Comparison of ENCODE assay signal across 13 cellular contexts in the genomic region with DNA sequence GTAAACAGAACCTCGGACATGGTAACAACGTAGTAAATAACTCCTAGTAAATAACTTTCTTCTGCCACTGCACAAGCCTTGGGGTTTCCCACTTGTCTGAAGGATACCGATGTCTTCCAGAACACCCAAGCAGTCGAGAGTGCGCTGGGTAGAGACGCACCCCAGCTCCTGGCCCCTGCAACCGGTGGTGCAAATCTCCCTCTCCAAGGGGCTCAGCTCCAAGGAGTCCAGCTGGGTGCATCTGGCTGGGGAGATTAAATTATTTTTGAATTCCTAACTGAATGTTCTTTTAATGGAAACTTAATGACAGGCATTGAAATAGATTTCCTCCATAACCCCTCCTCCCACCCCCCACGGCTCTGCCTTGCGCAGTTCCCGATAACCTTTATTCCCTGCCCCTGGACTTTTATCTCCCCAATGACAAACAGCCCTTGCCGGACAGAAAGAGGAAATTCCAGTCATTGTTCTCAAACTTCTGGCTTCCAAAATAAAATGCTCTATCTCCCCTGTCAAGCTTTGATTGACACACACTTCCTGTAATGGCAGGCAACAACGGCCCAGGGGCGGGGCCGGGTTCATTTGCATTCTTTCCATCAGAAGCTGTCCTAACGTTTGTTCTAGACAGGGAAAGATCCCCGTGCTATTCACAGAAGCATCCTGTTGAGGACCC. TPM values are rescaled to one million over a fixed set of nuclear protein-coding genes. Genes with fewer than 3 reads are reported as not detected.
A peak's percentile ranks its signal among the peaks of the same experiment; 100 is the strongest.
DNase-seq lines count a peak whose midpoint lies in the region; ATAC-seq, FAIRE-seq and TF ChIP-seq lines count a peak whose summit lies in the region.
"Had no signal": no experiment of that assay in that cellular context is flagged by ENCODE, and none has a peak within 500 bp of the region (broad histone marks: within the 10 kb centered on the region; RNA-seq: fewer than 3 reads in every experiment).

No MANE protein-coding gene starts in this region.

- H3K79me2 ChIP-seq in K562 (ENCODE audit: control insufficient read depth, insufficient read depth, low read length), result no peaks in the 10 kb centered on the region

- H3K27me3 Mint-ChIP-seq in progenitor cell of endocrine pancreas, result peaks cover 27% of the 10 kb centered on the region
- H3K27me3 Mint-ChIP-seq in natural killer cell treated with Interleukin-12 subunit alpha and Interleukin-12 subunit beta and Interleukin-15 and Interleukin-18, amount 100 ng/mL, for 72 hours, result no peaks in the 10 kb centered on the region

- no peak for TF ChIP-seq CTCF in K562 (IDR thresholded peaks at IDR 0.05 in 2 of 3, conservative IDR thresholded peaks at IDR 0.05 in 1 of 3; ENCODE audit: insufficient read depth in 2 of 3, low read depth in 1 of 3, low read length in 3 of 3)
- no peak for TF ChIP-seq CTCF in kidney (IDR thresholded peaks at IDR 0.05; ENCODE audit: borderline replicate concordance, extremely low read depth, insufficient read depth)
- no peak for TF ChIP-seq CTCF in progenitor cell of endocrine pancreas (IDR thresholded peaks at IDR 0.05; ENCODE audit: unreplicated experiment)

- in situ Hi-C loops in K562 (cut with MboI), result loop anchor here (10.0 to 25.0 kb wide), 2 partner anchors 661 to 799 kb away; no protein-coding TSS in a partner anchor

- H3K27ac ChIP-seq in K562 (ENCODE audit: extremely low read depth, low read depth, low read length) (no peak overlapping the region), kidney (ENCODE audit: low read depth in 2 of 2, low read length in 2 of 2) (peak overlapping the region; percentile 60 to 70)
- H3K27ac ChIP-seq: RWPE1, thyroid gland had no signal

- POLR2A ChIA-PET in K562 (lab: Yijun Ruan, JAX), result no interaction called here

- H3K36me3 Mint-ChIP-seq in progenitor cell of endocrine pancreas (ENCODE audit: insufficient read depth), result no peaks in the 10 kb centered on the region
- H3K36me3 Mint-ChIP-seq in natural killer cell treated with Interleukin-12 subunit alpha and Interleukin-12 subunit beta and Interleukin-15 and Interleukin-18, amount 100 ng/mL, for 72 hours, result no peaks in the 10 kb centered on the region

- H3K36me3 ChIP-seq in K562 (ENCODE audit: control insufficient read depth, insufficient read depth, low read length) (no peaks in the 10 kb centered on the region), kidney (ENCODE audit: control insufficient read depth in 1 of 2, insufficient read depth in 2 of 2, low read length in 2 of 2) (peaks cover 0 to 10% of the 10 kb centered on the region in 2 donors)
- H3K36me3 ChIP-seq: thyroid gland had no signal

- no peak for TF ChIP-seq EP300 in K562 (IDR thresholded peaks at IDR 0.05; ENCODE audit: low read length)

- TF ChIP-seq RAD21 in K562 (CRISPR knock-in tag; conservative IDR thresholded peaks at IDR 0.05 in 1 of 2, IDR thresholded peaks at IDR 0.05 in 1 of 2), result no peak

- no peaks in the 10 kb centered on the region for H4K20me1 ChIP-seq in K562 (replicated peaks; ENCODE audit: control insufficient read depth, insufficient read depth, low read length)

- peaks cover 7% of the 10 kb centered on the region for H3K4me1 Mint-ChIP-seq in progenitor cell of endocrine pancreas (ENCODE audit: low read depth)
- peaks cover 25 to 26% of the 10 kb centered on the region in 2 donors for H3K4me1 Mint-ChIP-seq in natural killer cell treated with Interleukin-12 subunit alpha and Interleukin-12 subunit beta and Interleukin-15 and Interleukin-18, amount 100 ng/mL, for 72 hours (ENCODE audit: low read depth in 2 of 2)

- 0% methylated on average over 16 of the region's 16 CpGs for WGBS in K562 (ENCODE audit: insufficient coverage, low coverage, missing lambda C conversion rate)

- H3K9me3 Mint-ChIP-seq in progenitor cell of endocrine pancreas (ENCODE audit: low read depth), result peaks cover 3% of the 10 kb centered on the region
- no peaks in the 10 kb centered on the region for H3K9me3 Mint-ChIP-seq in natural killer cell treated with Interleukin-12 subunit alpha and Interleukin-12 subunit beta and Interleukin-15 and Interleukin-18, amount 100 ng/mL, for 72 hours

- H3K9me3 ChIP-seq in K562 (replicated peaks; ENCODE audit: control insufficient read depth, insufficient read depth, low read depth, low read length) (no peaks in the 10 kb centered on the region), kidney (ENCODE audit: control insufficient read depth in 1 of 2, low read length in 2 of 2) (no peaks in the 10 kb centered on the region)
- H3K9me3 ChIP-seq: thyroid gland had no signal

- no TSS peak for BruUV-seq in K562 (replicated peaks; lab: Mats Ljungman, UMichigan)

- FAIRE-seq in K562 (lab: Jason Lieb, UNC) (no peak), kidney (lab: Jason Lieb, UNC) (no peak)
- FAIRE-seq: TTC549 had no signal

- H3K4me2 ChIP-seq in K562 (ENCODE audit: insufficient read depth, low read length), result no peak overlapping the region

- peak overlapping the region; percentile 54 for H3K4me3 Mint-ChIP-seq in progenitor cell of endocrine pancreas (ENCODE audit: low read depth)
- no peak overlapping the region for H3K4me3 Mint-ChIP-seq in natural killer cell treated with Interleukin-12 subunit alpha and Interleukin-12 subunit beta and Interleukin-15 and Interleukin-18, amount 100 ng/mL, for 72 hours

- CTCF ChIA-PET in K562 (lab: Yijun Ruan, JAX; ENCODE audit: low intra/inter-chr PET ratio), result no interaction called here

- no peak overlapping the region for H2AFZ ChIP-seq in K562 (ENCODE audit: low read depth, low read length)

- no peak overlapping the region for H3K9ac ChIP-seq in K562 (ENCODE audit: insufficient read depth in 1 of 2, low read depth in 2 of 2, low read length in 2 of 2)
- H3K9ac ChIP-seq in kidney (ENCODE audit: low read length in 2 of 2), result no peak overlapping the region

- intact Hi-C loops in K562 (cut with micrococcal nuclease), result no loop called here
- intact Hi-C loops in kidney (cut with DNase I), result no loop called here

- no peaks in the 10 kb centered on the region for H3K9me1 ChIP-seq in K562 (ENCODE audit: control insufficient read depth, insufficient read depth, low read length)

- no peak for ATAC-seq in K562
- ATAC-seq in natural killer cell treated with Interleukin-12 subunit alpha and Interleukin-12 subunit beta and Interleukin-15 and Interleukin-18, amount 100 ng/mL, for 72 hours, result no peak
- ATAC-seq in HG02870 (IDR thresholded peaks at IDR 0.05; ENCODE audit: unreplicated experiment), result no peak

- H3K4me3 ChIP-seq in K562 (no peak overlapping the region), kidney (ENCODE audit: low read length in 2 of 2) (no peak overlapping the region)
- H3K4me3 ChIP-seq: thyroid gland had no signal

- no peaks in the 10 kb centered on the region for H3K27me3 ChIP-seq in K562 (ENCODE audit: control insufficient read depth in 2 of 2, insufficient read depth in 2 of 2, low read length in 2 of 2)
- H3K27me3 ChIP-seq: thyroid gland had no signal

- no peaks in the 10 kb centered on the region for H3K4me1 ChIP-seq in K562 (replicated peaks in 1 of 2; ENCODE audit: control insufficient read depth in 2 of 2, insufficient read depth in 2 of 2, low read length in 2 of 2)
- peaks cover 17 to 21% of the 10 kb centered on the region in 2 donors for H3K4me1 ChIP-seq in kidney (ENCODE audit: control insufficient read depth in 1 of 2, insufficient read depth in 1 of 2, low read depth in 1 of 2, low read length in 2 of 2)

- H3K27ac Mint-ChIP-seq in progenitor cell of endocrine pancreas, result no peak overlapping the region
- H3K27ac Mint-ChIP-seq in natural killer cell treated with Interleukin-12 subunit alpha and Interleukin-12 subunit beta and Interleukin-15 and Interleukin-18, amount 100 ng/mL, for 72 hours, result no peak overlapping the region

- DNase-seq in M059J (ENCODE audit: low read depth), result peak; percentile 54
- peak in 1 of 4 experiments; percentile 3 for DNase-seq in K562 (ENCODE audit: extremely low read depth in 1 of 4, low spot score in 3 of 4)
- no peak for DNase-seq in kidney
- no peak for DNase-seq in progenitor cell of endocrine pancreas (ENCODE audit: low spot score, unreplicated experiment)
- no peak for DNase-seq in anterior cingulate cortex (lab: John Stamatoyannopoulos, UW)
- DNase-seq in natural killer cell treated with Interleukin-12 subunit alpha and Interleukin-12 subunit beta and Interleukin-15 and Interleukin-18, amount 100 ng/mL, for 72 hours (ENCODE audit: low spot score), result no peak
- no peak for DNase-seq in cortex of kidney (lab: John Stamatoyannopoulos, UW)
- DNase-seq: aorta, NCI-H446 treated with DMSO at 0.1 percent for 48 hours had no signal

- TF ChIP-seq POLR2A in K562 (conservative IDR thresholded peaks at IDR 0.05), result no peak

RNA-seq across cellular contexts. Expression of a gene that starts 31.2 kb away (rescaled TPM):
- total RNA-seq in M059J (2014; rRNA removed; shearing (Covaris generic)), result not detected in 2 replicates
- not detected in 2 replicates for total RNA-seq in K562 (2011; cell fraction: chromatin; rRNA removed; ENCODE audit: low replicate concordance)
- total RNA-seq in K562 (2011; cell fraction: nucleolus; rRNA removed), result not detected in 2 replicates
- total RNA-seq in K562 (2011; cell fraction: nucleoplasm; rRNA removed), result not detected in 2 replicates
- total RNA-seq in K562 (2014; rRNA removed), result not detected in 2 replicates
- not detected in 2 replicates for total RNA-seq in K562 (2014; rRNA removed; fragmentation: Illumina TruSeq; extraction: Trizol)
- not detected in 2 replicates for total RNA-seq in K562 (2015; rRNA removed; fragmentation: Illumina TruSeq; extraction: Trizol)
- not detected in 2 replicates for total RNA-seq in K562 (2021)
- not detected in 2 replicates for polyA plus RNA-seq in K562 (2011; rRNA removed)
- not detected in 2 replicates for polyA plus RNA-seq in K562 (2011; cell fraction: cytosol; rRNA removed)
- polyA plus RNA-seq in K562 (2011; cell fraction: nucleus; rRNA removed), result not detected in 2 replicates
- polyA plus RNA-seq in K562 (2012), result not detected in 2 replicates
- not detected in 2 replicates for polyA plus RNA-seq in K562 (2014; fragmentation: Illumina TruSeq; extraction: Trizol)
- polyA plus RNA-seq in K562 (2014; fragmentation: Nextera tagmentation; extraction: Ambion mirVana), result not detected
- not detected in 2 replicates for polyA plus RNA-seq in K562 (2014; rRNA removed)
- not detected in 2 replicates for polyA minus RNA-seq in K562 (2011; rRNA and poly(A)+ RNA removed)
- polyA minus RNA-seq in K562 (2011; cell fraction: cytosol; rRNA and poly(A)+ RNA removed), result not detected in 2 replicates
- polyA minus RNA-seq in K562 (2011; cell fraction: nucleus; rRNA and poly(A)+ RNA removed), result not detected in 2 replicates
- 175 TPM for total RNA-seq in kidney
- polyA plus RNA-seq in kidney (ENCODE audit: insufficient read depth, low read depth, low replicate concordance), result 355 TPM
- not detected in 2 replicates for total RNA-seq in progenitor cell of endocrine pancreas
- not detected for total RNA-seq in natural killer cell treated with Interleukin-12 subunit alpha and Interleukin-12 subunit beta and Interleukin-15 and Interleukin-18, amount 100 ng/mL, for 72 hours
- polyA plus RNA-seq: aorta had no signal

RNA-seq across cellular contexts. Expression of a gene that starts 55.3 kb away (rescaled TPM):
- not detected in 2 replicates for total RNA-seq in M059J (2014; rRNA removed; shearing (Covaris generic))
- not detected in 2 replicates for total RNA-seq in K562 (2011; cell fraction: chromatin; rRNA removed; ENCODE audit: low replicate concordance)
- not detected in 2 replicates for total RNA-seq in K562 (2011; cell fraction: nucleolus; rRNA removed)
- not detected in 2 replicates for total RNA-seq in K562 (2011; cell fraction: nucleoplasm; rRNA removed)
- total RNA-seq in K562 (2014; rRNA removed) (not detected in 2 replicates), K562 (2014; rRNA removed; fragmentation: Illumina TruSeq; extraction: Trizol) (not detected in 2 replicates), K562 (2015; rRNA removed; fragmentation: Illumina TruSeq; extraction: Trizol) (not detected in 2 replicates), K562 (2021) (0.04 and 0.07 TPM in 2 replicates), kidney (6.5 TPM), progenitor cell of endocrine pancreas (0.78 and 1.1 TPM in 2 replicates)
- polyA plus RNA-seq in K562 (2011; rRNA removed) (not detected in 2 replicates), K562 (2014; fragmentation: Illumina TruSeq; extraction: Trizol) (not detected in 2 replicates), K562 (2014; fragmentation: Nextera tagmentation; extraction: Ambion mirVana) (not detected), K562 (2014; rRNA removed) (not detected in 2 replicates), kidney (ENCODE audit: insufficient read depth, low read depth, low replicate concordance) (5.7 TPM)
- polyA plus RNA-seq in K562 (2011; cell fraction: cytosol; rRNA removed), result not detected in 2 replicates
- not detected in 2 replicates for polyA plus RNA-seq in K562 (2011; cell fraction: nucleus; rRNA removed)
- polyA plus RNA-seq in K562 (2012), result not detected in 2 replicates
- not detected in 2 replicates for polyA minus RNA-seq in K562 (2011; rRNA and poly(A)+ RNA removed)
- polyA minus RNA-seq in K562 (2011; cell fraction: cytosol; rRNA and poly(A)+ RNA removed), result not detected in 2 replicates
- polyA minus RNA-seq in K562 (2011; cell fraction: nucleus; rRNA and poly(A)+ RNA removed), result not detected in 2 replicates
- total RNA-seq in natural killer cell treated with Interleukin-12 subunit alpha and Interleukin-12 subunit beta and Interleukin-15 and Interleukin-18, amount 100 ng/mL, for 72 hours, result not detected

Comparison
In these comparisons a context has a peak if more than half of its experiments do, and no peak if none do; other contexts are left out.
1. RNA of a gene that starts 31.2 kb away (total RNA-seq): 175 TPM in kidney (single experiment); not detected in M059J, not detected in K562, not detected in progenitor cell of endocrine pancreas and not detected in natural killer cell treated with Interleukin-12 subunit alpha and Interleukin-12 subunit beta and Interleukin-15 and Interleukin-18, amount 100 ng/mL, for 72 hours; every median in the first group is over 100 times any median in the second.